In the genomic region with DNA sequence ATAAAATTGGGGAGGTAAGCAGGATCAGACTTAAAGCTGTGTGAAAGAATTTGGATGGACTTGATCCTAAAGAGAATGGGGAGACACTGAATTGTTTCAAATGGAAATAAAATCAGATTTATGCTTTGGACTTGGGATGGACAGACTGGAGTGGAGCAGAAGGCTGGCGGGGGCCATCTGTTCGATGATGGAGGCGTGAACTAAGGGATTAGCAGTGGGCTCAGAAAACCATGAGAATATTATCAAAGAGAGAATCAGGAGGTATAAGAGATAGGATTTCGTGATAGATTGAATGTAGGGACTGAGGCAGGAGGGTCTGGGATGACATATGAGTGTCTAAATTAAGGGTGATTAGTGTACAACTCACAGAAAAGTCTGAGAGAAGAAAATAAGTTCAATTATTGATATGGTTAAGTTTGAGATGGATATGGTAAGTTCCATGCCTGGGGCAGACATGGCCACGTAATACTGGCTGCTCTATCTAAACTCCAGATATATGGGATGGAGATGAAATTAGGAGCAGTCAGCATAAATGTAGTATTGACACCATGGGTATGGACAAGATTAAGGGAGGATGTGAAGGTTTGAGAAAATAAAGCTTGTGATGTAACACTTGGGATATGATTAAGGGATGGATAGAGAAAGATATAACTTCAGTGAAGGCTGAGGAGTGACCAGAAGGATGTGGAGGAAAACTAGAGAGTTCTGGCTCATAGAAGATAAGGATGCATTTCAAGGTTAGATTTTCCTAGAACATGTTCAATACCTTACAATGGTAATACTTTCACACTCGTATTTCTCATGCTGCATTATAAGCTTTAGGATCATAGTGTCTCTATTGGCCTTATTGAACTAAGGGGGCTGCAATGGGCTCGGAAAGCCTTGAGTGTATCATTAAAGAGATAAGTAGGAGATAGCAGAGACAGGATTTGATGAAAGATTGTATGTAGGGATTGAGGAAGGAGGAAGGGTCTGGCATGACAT, we compare ENCODE assay signal across 20 cellular contexts. TPM values are rescaled to one million over a fixed set of nuclear protein-coding genes. Genes with fewer than 3 reads are reported as not detected.
DNase-seq lines count a peak whose midpoint lies in the region; FAIRE-seq and TF ChIP-seq lines count a peak whose summit lies in the region.
"Had no signal": no experiment of that assay in that cellular context is flagged by ENCODE, and none has a peak within 500 bp of the region (broad histone marks: within the 10 kb centered on the region; RNA-seq: fewer than 3 reads in every experiment).

No MANE protein-coding gene starts in this region.

- TF ChIP-seq CTCF in glutamatergic neuron (IDR thresholded peaks at IDR 0.05; ENCODE audit: partially characterized antibody, unreplicated experiment): no peak

- peaks cover 8% of the 10 kb centered on the region for H3K27me3 Mint-ChIP-seq in glutamatergic neuron (ENCODE audit: unreplicated experiment)

- TF ChIP-seq POLR2A in GM12892 (IDR thresholded peaks at IDR 0.05; ENCODE audit: low read depth, low read length): 0 out of 2 replicates have a peak, but pooled peaks have one; percentile 1

- H3K4me3 Mint-ChIP-seq in glutamatergic neuron (ENCODE audit: unreplicated experiment): peak overlapping the region; percentile 37
- H3K4me3 Mint-ChIP-seq: activated T-cell treated with anti-CD3 and anti-CD28 coated beads, Interleukin-2, amount 50 U/mL, for 72 hours had no signal

- H3K36me3 Mint-ChIP-seq in glutamatergic neuron (ENCODE audit: unreplicated experiment): peaks cover 15% of the 10 kb centered on the region

- H3K4me1 Mint-ChIP-seq in glutamatergic neuron (ENCODE audit: low read depth, unreplicated experiment): peaks cover 9% of the 10 kb centered on the region

- H3K9me3 Mint-ChIP-seq in glutamatergic neuron (ENCODE audit: unreplicated experiment): peaks cover 4% of the 10 kb centered on the region

- no peak for FAIRE-seq in GM12892 (lab: Jason Lieb, UNC)
- FAIRE-seq: kidney had no signal

- DNase-seq in GM12892 (ENCODE audit: insufficient read length) (no peak), NAMALWA (ENCODE audit: low spot score) (peak; percentile 2), glutamatergic neuron (no peak), kidney glomerular epithelial cell (lab: John Stamatoyannopoulos, UW) (no peak), NCI-H510A treated with DMSO at 0.1 percent for 48 hours (lab: John Stamatoyannopoulos, UW) (no peak)
- DNase-seq: activated CD4-positive, CD25-positive, alpha-beta regulatory T cell treated with anti-CD3 and anti-CD28 coated beads, Interleukin-2, amount 50 U/mL, for 72 hours; activated naive CD4-positive, alpha-beta T cell treated with anti-CD3 and anti-CD28 coated beads, Interleukin-2, amount 50 U/mL, for 16 hours; activated T-cell treated with anti-CD3 and anti-CD28 coated beads, Interleukin-2, amount 50 U/mL, for 72 hours; DND-41; effector CD8-positive, alpha-beta T cell; HCEC 1CT; Kasumi-1; kidney; NCI-H1092 treated with DMSO at 0.1 percent for 48 hours; NCI-H2081 treated with DMSO at 0.1 percent for 48 hours; nucleus accumbens; RPMI8226; stimulated activated CD4-positive, alpha-beta T cell treated with anti-CD3 and anti-CD28 coated beads, Interleukin-4, amount 100 ng/mL, for 24 hours had no signal

- peak overlapping the region; percentile 65 for H3K27ac Mint-ChIP-seq in glutamatergic neuron (ENCODE audit: unreplicated experiment)
- H3K27ac Mint-ChIP-seq: activated T-cell treated with anti-CD3 and anti-CD28 coated beads, Interleukin-2, amount 50 U/mL, for 72 hours had no signal

RNA-seq across cellular contexts. Expression of a gene that starts 1.0 kb away (rescaled TPM):
- 3.8 TPM for polyA plus RNA-seq in GM12892 (2012; ENCODE audit: missing spikeins)
- not detected for total RNA-seq in glutamatergic neuron (ENCODE audit: unreplicated experiment)
- total RNA-seq: chondrocyte, HT1080 had no signal

RNA-seq across cellular contexts. Expression of a gene that starts 8.8 kb away (rescaled TPM):
- polyA plus RNA-seq in GM12892 (2012; ENCODE audit: missing spikeins): 101 TPM
- 32.4 TPM for total RNA-seq in glutamatergic neuron (ENCODE audit: unreplicated experiment)

RNA-seq across cellular contexts. Expression of a gene that starts 9.2 kb away (rescaled TPM):
- polyA plus RNA-seq in GM12892 (2012; ENCODE audit: missing spikeins): 7.8 TPM
- 35.0 TPM for total RNA-seq in glutamatergic neuron (ENCODE audit: unreplicated experiment)

RNA-seq across cellular contexts. Expression of a gene that starts 11.4 kb away (rescaled TPM):
- 16.0 TPM for polyA plus RNA-seq in GM12892 (2012; ENCODE audit: missing spikeins)
- 25.5 TPM for total RNA-seq in glutamatergic neuron (ENCODE audit: unreplicated experiment)

RNA-seq across cellular contexts. Expression of a gene that starts 15.8 kb away (rescaled TPM):
- polyA plus RNA-seq in GM12892 (2012; ENCODE audit: missing spikeins): 21.0 TPM
- total RNA-seq in glutamatergic neuron (ENCODE audit: unreplicated experiment): 25.5 TPM
